8 cellular contexts compared by ENCODE assay signal in genomic region chr11:74321487-74322188, GRCh38. TPM values are rescaled to one million over a fixed set of nuclear protein-coding genes. Genes with fewer than 3 reads are reported as not detected.
DNase-seq lines count a peak whose midpoint lies in the region; ATAC-seq and TF ChIP-seq lines count a peak whose summit lies in the region.

No MANE protein-coding gene starts in this region.

- no peak overlapping the region for H3K27ac Mint-ChIP-seq in activated CD8-positive, alpha-beta T cell treated with anti-CD3 and anti-CD28 coated beads, Interleukin-2, amount 10 ng/mL, durations not matched to agents 7 days and 5 days

- peak overlapping the region in 1 of 2 donors; percentile 58 for H3K27ac ChIP-seq in thoracic aorta

- H3K4me1 Mint-ChIP-seq in activated CD8-positive, alpha-beta T cell treated with anti-CD3 and anti-CD28 coated beads, Interleukin-2, amount 10 ng/mL, durations not matched to agents 7 days and 5 days (ENCODE audit: low read depth): no peaks in the 10 kb centered on the region

- no peaks in the 10 kb centered on the region for H3K36me3 ChIP-seq in thoracic aorta

- peaks cover 22% of the 10 kb centered on the region for H3K27me3 Mint-ChIP-seq in activated CD8-positive, alpha-beta T cell treated with anti-CD3 and anti-CD28 coated beads, Interleukin-2, amount 10 ng/mL, durations not matched to agents 7 days and 5 days (ENCODE audit: low read depth)

- no peak overlapping the region for H3K4me3 Mint-ChIP-seq in activated CD8-positive, alpha-beta T cell treated with anti-CD3 and anti-CD28 coated beads, Interleukin-2, amount 10 ng/mL, durations not matched to agents 7 days and 5 days

- DNase-seq in NCI-H82 (lab: John Stamatoyannopoulos, UW) (peak; percentile 34), NCI-H82 treated with DMSO at 0.1 percent for 48 hours (lab: John Stamatoyannopoulos, UW; ENCODE audit: unreplicated experiment) (no peak), NCI-H146 (lab: John Stamatoyannopoulos, UW) (peak; percentile 48), hepatic stellate cell (ENCODE audit: low spot score) (peak; percentile 37), thoracic aorta (ENCODE audit: low spot score) (no peak)
- DNase-seq in activated CD8-positive, alpha-beta T cell treated with anti-CD3 and anti-CD28 coated beads, Interleukin-2, amount 10 ng/mL, durations not matched to agents 7 days and 5 days: peak; percentile 25
- no peak for DNase-seq in activated CD4-positive, CD25-positive, alpha-beta regulatory T cell (lab: John Stamatoyannopoulos, UW)

- peaks cover 7% of the 10 kb centered on the region for H3K9me3 ChIP-seq in thoracic aorta

- H3K4me3 ChIP-seq in thoracic aorta: peak overlapping the region; percentile 20

- CTCF ChIA-PET in activated CD8-positive, alpha-beta T cell treated with anti-CD3 and anti-CD28 coated beads, Interleukin-2, amount 10 ng/mL, durations not matched to agents 7 days and 5 days (lab: Charles Lee): interaction anchor here (0.6 to 3.2 kb wide), 27 partner anchors 8 to 358 kb away, joined by 3 to 52 read pairs (median 4); partner anchors contain the start of gene LIPT2

- peaks cover 14% of the 10 kb centered on the region for H3K9me3 Mint-ChIP-seq in activated CD8-positive, alpha-beta T cell treated with anti-CD3 and anti-CD28 coated beads, Interleukin-2, amount 10 ng/mL, durations not matched to agents 7 days and 5 days (ENCODE audit: insufficient read depth)

- ATAC-seq in activated CD8-positive, alpha-beta T cell treated with anti-CD3 and anti-CD28 coated beads, Interleukin-2, amount 10 ng/mL, durations not matched to agents 7 days and 5 days: no peak
- ATAC-seq in thoracic aorta (ENCODE audit: insufficient number of reproducible peaks, low FRiP score, low read depth) (peak; percentile 74), GM21786 (IDR thresholded peaks at IDR 0.05; ENCODE audit: unreplicated experiment) (no peak)

- H3K4me1 ChIP-seq in thoracic aorta (ENCODE audit: control insufficient read depth in 1 of 2, low read depth in 2 of 2): peaks cover 21 to 57% of the 10 kb centered on the region in 2 donors

- H3K27me3 ChIP-seq in thoracic aorta (replicated peaks; ENCODE audit: insufficient read depth): no peaks in the 10 kb centered on the region

- peak; percentile 29 for TF ChIP-seq CTCF in thoracic aorta (IDR thresholded peaks at IDR 0.05)

- POLR2A ChIA-PET in activated CD8-positive, alpha-beta T cell treated with anti-CD3 and anti-CD28 coated beads, Interleukin-2, amount 10 ng/mL, durations not matched to agents 7 days and 5 days (lab: Charles Lee): interaction anchor here (0.8 kb wide), 1 partner anchor 8 kb away, joined by 4 read pairs; no protein-coding TSS in a partner anchor

- peaks cover 2% of the 10 kb centered on the region for H3K36me3 Mint-ChIP-seq in activated CD8-positive, alpha-beta T cell treated with anti-CD3 and anti-CD28 coated beads, Interleukin-2, amount 10 ng/mL, durations not matched to agents 7 days and 5 days (ENCODE audit: low read depth)

RNA-seq across cellular contexts. Expression of gene P4HA3, which starts 10.2 kb away (rescaled TPM):
- total RNA-seq in activated CD8-positive, alpha-beta T cell treated with anti-CD3 and anti-CD28 coated beads, Interleukin-2, amount 10 ng/mL, durations not matched to agents 7 days and 5 days: not detected
- 1 to 10 TPM; 4.4 to 5.7 TPM for total RNA-seq in thoracic aorta

Comparison
In these comparisons a context has a peak if more than half of its experiments do, and no peak if none do; other contexts are left out.
1. DNase-seq: peak in NCI-H82 (single experiment), NCI-H146 (single experiment), activated CD8-positive, alpha-beta T cell treated with anti-CD3 and anti-CD28 coated beads, Interleukin-2, amount 10 ng/mL, durations not matched to agents 7 days and 5 days (single experiment) and hepatic stellate cell (single experiment); none in NCI-H82 treated with DMSO at 0.1 percent for 48 hours (single experiment), thoracic aorta (single experiment) and activated CD4-positive, CD25-positive, alpha-beta regulatory T cell (0 of 4).
2. RNA of gene P4HA3, which starts 10.2 kb away (total RNA-seq): 4.4 to 5.7 TPM in thoracic aorta; not detected in activated CD8-positive, alpha-beta T cell treated with anti-CD3 and anti-CD28 coated beads, Interleukin-2, amount 10 ng/mL, durations not matched to agents 7 days and 5 days; every median in the first group is over 4 times any median in the second.